10 cellular contexts compared by ENCODE assay signal in genomic region chr5:54719384-54720306, GRCh38.
DNase-seq lines count a peak whose midpoint lies in the region; ATAC-seq, FAIRE-seq and TF ChIP-seq lines count a peak whose summit lies in the region.
"Had no signal": no experiment of that assay in that cellular context is flagged by ENCODE, and none has a peak within 500 bp of the region (broad histone marks: within the 10 kb centered on the region; RNA-seq: fewer than 3 reads in every experiment).

No MANE protein-coding gene starts in this region.

- BruUV-seq in PC-3 (replicated peaks; lab: Mats Ljungman, UMichigan) = no TSS peak
- BruUV-seq in endothelial cell of umbilical vein (replicated peaks; lab: Mats Ljungman, UMichigan) = no TSS peak

- H3K79me2 ChIP-seq in PC-3 (ENCODE audit: low read length) (no peaks in the 10 kb centered on the region), endothelial cell of umbilical vein (ENCODE audit: control insufficient read depth, insufficient read depth, low read length) (no peaks in the 10 kb centered on the region), neural cell (replicated peaks; ENCODE audit: insufficient read depth, low read length) (no peaks in the 10 kb centered on the region)

- H3K9me2 ChIP-seq in PC-3 (replicated peaks; ENCODE audit: low read length) (no peaks in the 10 kb centered on the region), neural cell (ENCODE audit: insufficient read depth, low read length) (no peaks in the 10 kb centered on the region)

- H3K27ac ChIP-seq in PC-3 (ENCODE audit: low read length) (no peak overlapping the region), endothelial cell of umbilical vein (ENCODE audit: insufficient read depth, low read depth, low read length) (no peak overlapping the region), neural cell (ENCODE audit: low read length) (no peak overlapping the region)

- CTCF ChIA-PET in PC-3 (lab: Charles Lee) (no interaction called here), endothelial cell of umbilical vein (lab: Charles Lee) (interaction anchor here (1.1 to 1.9 kb wide), 4 partner anchors 17 to 148 kb away, joined by 3 to 7 read pairs (median 4); no protein-coding TSS in a partner anchor)

- TF ChIP-seq CTCF in PC-3 (conservative IDR thresholded peaks at IDR 0.05; ENCODE audit: low read depth, low read length) (no peak), endothelial cell of umbilical vein (IDR thresholded peaks at IDR 0.05; ENCODE audit: extremely low read depth in 1 of 2, insufficient read depth in 1 of 2, low read depth in 1 of 2, low read length in 2 of 2) (no peak), neural cell (IDR thresholded peaks at IDR 0.05; ENCODE audit: poor library complexity, severe bottlenecking) (no peak)

- no peak overlapping the region for H2AFZ ChIP-seq in PC-3 (ENCODE audit: low read length)
- no peak overlapping the region for H2AFZ ChIP-seq in endothelial cell of umbilical vein (ENCODE audit: low read depth, low read length)
- H2AFZ ChIP-seq in neural cell (ENCODE audit: low read depth, low read length) = no peak overlapping the region

- H4K20me1 ChIP-seq in PC-3 (ENCODE audit: low read length) (no peaks in the 10 kb centered on the region), endothelial cell of umbilical vein (replicated peaks; ENCODE audit: control insufficient read depth, extremely low read depth, insufficient read depth, low read length) (no peaks in the 10 kb centered on the region), neural cell (ENCODE audit: insufficient read depth) (no peaks in the 10 kb centered on the region)

- DNase-seq in EL = peak; percentile 81
- DNase-seq in PC-3 = peak; percentile 47
- peak; percentile 45 for DNase-seq in endothelial cell of umbilical vein (ENCODE audit: low read depth, low spot score)
- DNase-seq in GM12892 (ENCODE audit: insufficient read length) = no peak
- no peak for DNase-seq in NCI-H82 treated with DMSO at 0.1 percent for 48 hours (lab: John Stamatoyannopoulos, UW; ENCODE audit: unreplicated experiment)
- DNase-seq in stimulated activated naive CD4-positive, alpha-beta T cell treated with Interleukin-2 at 50 U/mL for 16 hours (lab: John Stamatoyannopoulos, UW) = no peak
- DNase-seq: effector CD8-positive, alpha-beta T cell; NCI-H1436 had no signal

- FAIRE-seq in endothelial cell of umbilical vein (lab: Jason Lieb, UNC) (no peak), GM12892 (lab: Jason Lieb, UNC) (no peak)

- no peak for TF ChIP-seq RAD21 in neural cell (conservative IDR thresholded peaks at IDR 0.05)

- POLR2A ChIA-PET in PC-3 (lab: Charles Lee; ENCODE audit: unreplicated experiment) (interaction anchor here (0.5 kb wide), 1 partner anchor 88 kb away, joined by 3 read pairs; no protein-coding TSS in a partner anchor), endothelial cell of umbilical vein (lab: Charles Lee) (no interaction called here)

- H3K9ac ChIP-seq in PC-3 (ENCODE audit: low read length) (no peak overlapping the region), endothelial cell of umbilical vein (replicated peaks; ENCODE audit: extremely low read depth, insufficient read depth, low read length) (no peak overlapping the region), neural cell (ENCODE audit: low read length) (no peak overlapping the region)

- no peaks in the 10 kb centered on the region for H3K9me1 ChIP-seq in endothelial cell of umbilical vein (replicated peaks; ENCODE audit: control insufficient read depth, extremely low read depth, insufficient read depth, low read length)

- no peaks in the 10 kb centered on the region for H3K27me3 ChIP-seq in PC-3 (ENCODE audit: low read length)
- H3K27me3 ChIP-seq in endothelial cell of umbilical vein (ENCODE audit: control insufficient read depth in 2 of 2, insufficient read depth in 2 of 2, low read length in 2 of 2) = peaks cover 0 to under 1% of the 10 kb centered on the region in 2 experiments
- H3K27me3 ChIP-seq in neural cell (ENCODE audit: insufficient read depth, low read depth, low read length) = no peaks in the 10 kb centered on the region

- H3K4me1 ChIP-seq in PC-3 (ENCODE audit: insufficient read depth, low read length) (no peaks in the 10 kb centered on the region), endothelial cell of umbilical vein (ENCODE audit: control insufficient read depth, extremely low read depth, insufficient read depth, low read length) (no peaks in the 10 kb centered on the region)

- H3K9me3 ChIP-seq in PC-3 (ENCODE audit: low read length) = no peaks in the 10 kb centered on the region
- no peaks in the 10 kb centered on the region for H3K9me3 ChIP-seq in endothelial cell of umbilical vein (replicated peaks; ENCODE audit: control insufficient read depth, insufficient read depth, low read length)
- no peaks in the 10 kb centered on the region for H3K9me3 ChIP-seq in neural cell (ENCODE audit: low read length)

- H3K36me3 ChIP-seq in PC-3 (ENCODE audit: low read depth, low read length) (no peaks in the 10 kb centered on the region), endothelial cell of umbilical vein (ENCODE audit: control insufficient read depth in 2 of 2, extremely low read depth in 1 of 2, insufficient read depth in 2 of 2, low read length in 2 of 2) (no peaks in the 10 kb centered on the region), neural cell (ENCODE audit: insufficient read depth, low read length) (no peaks in the 10 kb centered on the region)

- intact Hi-C loops in PC-3 (cut with micrococcal nuclease) (no loop called here), endothelial cell of umbilical vein (cut with micrococcal nuclease) (no loop called here)

- H3F3A ChIP-seq in PC-3 (ENCODE audit: low read length, unreplicated experiment) (no peaks in the 10 kb centered on the region), neural cell (ENCODE audit: insufficient read depth, low read length, poor library complexity, severe bottlenecking) (no peaks in the 10 kb centered on the region)

- ATAC-seq in PC-3 = peak; percentile 57
- ATAC-seq in HG02678 (IDR thresholded peaks at IDR 0.05; ENCODE audit: unreplicated experiment) = no peak

- TF ChIP-seq EP300 in neural cell (conservative IDR thresholded peaks at IDR 0.05; ENCODE audit: poor library complexity, severe bottlenecking) = no peak

- no peak overlapping the region for H3K4me3 ChIP-seq in PC-3 (ENCODE audit: low read length)
- no peak overlapping the region for H3K4me3 ChIP-seq in endothelial cell of umbilical vein (replicated peaks in 1 of 3; ENCODE audit: insufficient read depth in 1 of 3, low read depth in 1 of 3, low read length in 3 of 3)
- H3K4me3 ChIP-seq in neural cell (ENCODE audit: low read length) = peak overlapping the region; percentile 16

- H3K4me2 ChIP-seq in PC-3 (ENCODE audit: low read length) = no peak overlapping the region
- H3K4me2 ChIP-seq in endothelial cell of umbilical vein (ENCODE audit: insufficient read depth, low read length) = no peak overlapping the region
- H3K4me2 ChIP-seq in neural cell (ENCODE audit: low read length) = no peak overlapping the region

- TF ChIP-seq POLR2A in endothelial cell of umbilical vein (IDR thresholded peaks at IDR 0.05; ENCODE audit: low read depth, low read length) (no peak), GM12892 (IDR thresholded peaks at IDR 0.05; ENCODE audit: low read depth, low read length) (no peak)

- dilution Hi-C loops in endothelial cell of umbilical vein (cut with MboI; ENCODE audit: extremely low pct_ligation_motif_present, low sequenced_read_pairs) = no loop called here

TF ChIP-seq in endothelial cell of umbilical vein, 7 proteins besides CTCF, POLR2A, EP300 and RAD21:
- TF ChIP-seq GATA2 (IDR thresholded peaks at IDR 0.05; ENCODE audit: insufficient read depth, insufficient read length, low read depth, low read length) (no peak), MYC (IDR thresholded peaks at IDR 0.05; ENCODE audit: low read depth, low read length) (no peak)

TF ChIP-seq in neural cell, 6 proteins besides CTCF, POLR2A, EP300 and RAD21:
- TF ChIP-seq TAF1 (IDR thresholded peaks at IDR 0.05; ENCODE audit: low read depth) (no peak), SMC3 (conservative IDR thresholded peaks at IDR 0.05; ENCODE audit: poor library complexity) (no peak), EZH2 (IDR thresholded peaks at IDR 0.05; ENCODE audit: borderline replicate concordance, insufficient read depth, low read length, poor library complexity, severe bottlenecking) (no peak), POLR2AphosphoS5 (IDR thresholded peaks at IDR 0.05) (no peak), MXI1 (conservative IDR thresholded peaks at IDR 0.05; ENCODE audit: poor library complexity, severe bottlenecking) (no peak)

Comparison
In these comparisons a context has a peak if more than half of its experiments do, and no peak if none do; other contexts are left out.
1. DNase-seq: peak in EL (single experiment), PC-3 (single experiment) and endothelial cell of umbilical vein (single experiment); none in GM12892 (single experiment), NCI-H82 treated with DMSO at 0.1 percent for 48 hours (single experiment) and stimulated activated naive CD4-positive, alpha-beta T cell treated with Interleukin-2 at 50 U/mL for 16 hours (single experiment).